8 cellular contexts compared by ENCODE assay signal in genomic region chr10:60964257-60965235, GRCh38. TPM values are rescaled to one million over a fixed set of nuclear protein-coding genes. Genes with fewer than 3 reads are reported as not detected.
DNase-seq lines count a peak whose midpoint lies in the region; ATAC-seq and TF ChIP-seq lines count a peak whose summit lies in the region.

No MANE protein-coding gene starts in this region.

- no peak for TF ChIP-seq EP300 in upper lobe of left lung (IDR thresholded peaks at IDR 0.05)

- no peaks in the 10 kb centered on the region for H3K27me3 ChIP-seq in upper lobe of left lung

- H3K4me1 Mint-ChIP-seq in natural killer cell: no peaks in the 10 kb centered on the region

- H3K36me3 ChIP-seq in upper lobe of left lung: no peaks in the 10 kb centered on the region

- whole genome bisulfite sequencing in upper lobe of left lung, 2 donors: 27 to 32% methylated on average over 5 of the region's 5 CpGs

- TF ChIP-seq CTCF in fibroblast of pulmonary artery (IDR thresholded peaks at IDR 0.05; ENCODE audit: low read length, missing control alignments): peak; percentile 81
- TF ChIP-seq CTCF in natural killer cell (IDR thresholded peaks at IDR 0.05): peak; percentile 83
- TF ChIP-seq CTCF in upper lobe of left lung (IDR thresholded peaks at IDR 0.05): peak; percentile 65 to 80 (median 76)

- no peak overlapping the region for H3K4me3 Mint-ChIP-seq in natural killer cell

- peak; percentile 12 for DNase-seq in NK-92 treated with Interleukin-12 subunit alpha and Interleukin-12 subunit beta, amount 100 ng/mL, for 24 hours (lab: John Stamatoyannopoulos, UW)
- DNase-seq in NK-92 (lab: John Stamatoyannopoulos, UW; ENCODE audit: unreplicated experiment): no peak
- peak; percentile 62 for DNase-seq in NCI-H748 (lab: John Stamatoyannopoulos, UW; ENCODE audit: unreplicated experiment)
- peak; percentile 44 to 45 for DNase-seq in activated T-cell treated with anti-CD3 and anti-CD28 coated beads, Interleukin-2, amount 50 U/mL, for 48 hours
- DNase-seq in fibroblast of pulmonary artery (ENCODE audit: low read depth): peak; percentile 90
- peak; percentile 27 for DNase-seq in natural killer cell
- DNase-seq in upper lobe of left lung: peak in 1 of 2 donors; percentile 65

- ATAC-seq in HG02885 (IDR thresholded peaks at IDR 0.05; ENCODE audit: poor library complexity, unreplicated experiment) (peak; percentile 74), natural killer cell (peak in 2 of 3 donors; percentile 42 to 67), upper lobe of left lung (ENCODE audit: low FRiP score in 2 of 2) (peak; percentile 87 to 92)

- no peaks in the 10 kb centered on the region for H3K9me3 ChIP-seq in upper lobe of left lung

- no peaks in the 10 kb centered on the region for H3K9me3 Mint-ChIP-seq in natural killer cell

- peak overlapping the region in 2 of 4 donors; percentile 2 to 16 for H3K27ac ChIP-seq in upper lobe of left lung

- no peak for TF ChIP-seq POLR2A in upper lobe of left lung (IDR thresholded peaks at IDR 0.05)

- H3K4me1 ChIP-seq in upper lobe of left lung: peaks cover 8 to 15% (median 12%) of the 10 kb centered on the region in 4 donors

- H3K4me3 ChIP-seq in fibroblast of pulmonary artery (replicated peaks; ENCODE audit: low read depth, low read length): peak overlapping the region; percentile 5
- no peak overlapping the region for H3K4me3 ChIP-seq in upper lobe of left lung

- peaks cover 6 to 30% of the 10 kb centered on the region in 2 donors for H3K27me3 Mint-ChIP-seq in natural killer cell (ENCODE audit: low read depth in 2 of 2)

- intact Hi-C loops in natural killer cell (cut with micrococcal nuclease): loop anchor here (1.0 kb wide), 1 partner anchor 148 kb away; no protein-coding TSS in a partner anchor

- no peak overlapping the region for H3K27ac Mint-ChIP-seq in natural killer cell

- no peaks in the 10 kb centered on the region for H3K36me3 Mint-ChIP-seq in natural killer cell

RNA-seq across cellular contexts. Expression of gene RHOBTB1, which starts 20.6 kb away (rescaled TPM):
- total RNA-seq in natural killer cell (1 to 10 TPM in 2 of 3 donors, under 1 TPM in 1; 0.97 to 1.9 (median 1.1) TPM), upper lobe of left lung (10 to 100 TPM; 10.4 to 28.3 (median 13.7) TPM)
